Comparison of ENCODE assay signal across 1 cellular context in the genomic region with DNA sequence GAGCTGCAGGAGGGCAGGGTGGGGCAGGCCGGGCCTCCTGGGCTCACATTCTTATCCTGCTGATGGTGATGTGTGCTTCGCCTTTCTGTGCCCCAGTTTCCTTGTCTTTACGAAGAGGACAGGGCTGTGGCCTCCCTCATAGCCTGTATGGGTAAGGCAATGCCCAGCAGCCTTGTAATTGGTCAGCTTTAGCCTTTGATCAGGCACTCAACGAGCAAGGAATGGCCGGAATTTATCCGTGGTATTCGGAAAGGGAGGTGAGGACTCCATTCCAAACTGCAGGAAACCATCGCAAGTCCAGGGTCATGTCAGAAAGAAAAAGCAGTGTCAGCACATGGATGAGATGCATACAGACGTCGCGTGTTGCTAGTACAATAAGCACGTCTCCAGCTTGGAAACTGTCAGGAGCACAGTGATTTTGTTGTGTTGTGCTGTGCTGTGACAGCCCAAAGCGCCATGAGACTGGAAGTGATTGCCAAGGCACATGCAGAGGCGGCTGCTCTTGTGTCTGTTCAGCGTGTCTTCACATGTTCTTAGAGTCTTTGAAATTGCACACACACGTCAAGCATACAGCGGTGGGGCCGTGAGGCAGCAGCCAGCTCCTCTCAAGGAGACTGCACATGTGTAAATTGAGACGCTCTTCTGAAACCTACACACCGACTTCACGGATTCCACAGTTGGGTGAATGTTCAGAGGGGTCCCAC.
TF ChIP-seq lines count a peak whose summit lies in the region.

No MANE protein-coding gene starts in this region.

TF ChIP-seq in HepG2, 621 proteins besides CTCF, POLR2A, EP300 and RAD21 (continued from another document and continues in another):
- TF ChIP-seq, protein P1, sequence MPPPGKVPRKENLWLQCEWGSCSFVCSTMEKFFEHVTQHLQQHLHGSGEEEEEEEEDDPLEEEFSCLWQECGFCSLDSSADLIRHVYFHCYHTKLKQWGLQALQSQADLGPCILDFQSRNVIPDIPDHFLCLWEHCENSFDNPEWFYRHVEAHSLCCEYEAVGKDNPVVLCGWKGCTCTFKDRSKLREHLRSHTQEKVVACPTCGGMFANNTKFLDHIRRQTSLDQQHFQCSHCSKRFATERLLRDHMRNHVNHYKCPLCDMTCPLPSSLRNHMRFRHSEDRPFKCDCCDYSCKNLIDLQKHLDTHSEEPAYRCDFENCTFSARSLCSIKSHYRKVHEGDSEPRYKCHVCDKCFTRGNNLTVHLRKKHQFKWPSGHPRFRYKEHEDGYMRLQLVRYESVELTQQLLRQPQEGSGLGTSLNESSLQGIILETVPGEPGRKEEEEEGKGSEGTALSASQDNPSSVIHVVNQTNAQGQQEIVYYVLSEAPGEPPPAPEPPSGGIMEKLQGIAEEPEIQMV (CRISPR knock-in tag; IDR thresholded peaks at IDR 0.05; ENCODE audit: low read depth): no peak; the same call in 1 of the 2 replicates
- TF ChIP-seq, protein P2, sequence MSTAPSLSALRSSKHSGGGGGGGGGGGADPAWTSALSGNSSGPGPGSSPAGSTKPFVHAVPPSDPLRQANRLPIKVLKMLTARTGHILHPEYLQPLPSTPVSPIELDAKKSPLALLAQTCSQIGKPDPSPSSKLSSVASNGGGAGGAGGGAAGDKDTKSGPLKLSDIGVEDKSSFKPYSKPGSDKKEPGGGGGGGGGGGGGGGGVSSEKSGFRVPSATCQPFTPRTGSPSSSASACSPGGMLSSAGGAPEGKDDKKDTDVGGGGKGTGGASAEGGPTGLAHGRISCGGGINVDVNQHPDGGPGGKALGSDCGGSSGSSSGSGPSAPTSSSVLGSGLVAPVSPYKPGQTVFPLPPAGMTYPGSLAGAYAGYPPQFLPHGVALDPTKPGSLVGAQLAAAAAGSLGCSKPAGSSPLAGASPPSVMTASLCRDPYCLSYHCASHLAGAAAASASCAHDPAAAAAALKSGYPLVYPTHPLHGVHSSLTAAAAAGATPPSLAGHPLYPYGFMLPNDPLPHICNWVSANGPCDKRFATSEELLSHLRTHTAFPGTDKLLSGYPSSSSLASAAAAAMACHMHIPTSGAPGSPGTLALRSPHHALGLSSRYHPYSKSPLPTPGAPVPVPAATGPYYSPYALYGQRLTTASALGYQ (CRISPR knock-in tag; IDR thresholded peaks at IDR 0.05): no peak
- TF ChIP-seq NCOR1 (IDR thresholded peaks at IDR 0.05; ENCODE audit: borderline replicate concordance, low read length): 0 out of 2 replicates have a peak, but pooled peaks have one; percentile 41
- TF ChIP-seq, protein P3, sequence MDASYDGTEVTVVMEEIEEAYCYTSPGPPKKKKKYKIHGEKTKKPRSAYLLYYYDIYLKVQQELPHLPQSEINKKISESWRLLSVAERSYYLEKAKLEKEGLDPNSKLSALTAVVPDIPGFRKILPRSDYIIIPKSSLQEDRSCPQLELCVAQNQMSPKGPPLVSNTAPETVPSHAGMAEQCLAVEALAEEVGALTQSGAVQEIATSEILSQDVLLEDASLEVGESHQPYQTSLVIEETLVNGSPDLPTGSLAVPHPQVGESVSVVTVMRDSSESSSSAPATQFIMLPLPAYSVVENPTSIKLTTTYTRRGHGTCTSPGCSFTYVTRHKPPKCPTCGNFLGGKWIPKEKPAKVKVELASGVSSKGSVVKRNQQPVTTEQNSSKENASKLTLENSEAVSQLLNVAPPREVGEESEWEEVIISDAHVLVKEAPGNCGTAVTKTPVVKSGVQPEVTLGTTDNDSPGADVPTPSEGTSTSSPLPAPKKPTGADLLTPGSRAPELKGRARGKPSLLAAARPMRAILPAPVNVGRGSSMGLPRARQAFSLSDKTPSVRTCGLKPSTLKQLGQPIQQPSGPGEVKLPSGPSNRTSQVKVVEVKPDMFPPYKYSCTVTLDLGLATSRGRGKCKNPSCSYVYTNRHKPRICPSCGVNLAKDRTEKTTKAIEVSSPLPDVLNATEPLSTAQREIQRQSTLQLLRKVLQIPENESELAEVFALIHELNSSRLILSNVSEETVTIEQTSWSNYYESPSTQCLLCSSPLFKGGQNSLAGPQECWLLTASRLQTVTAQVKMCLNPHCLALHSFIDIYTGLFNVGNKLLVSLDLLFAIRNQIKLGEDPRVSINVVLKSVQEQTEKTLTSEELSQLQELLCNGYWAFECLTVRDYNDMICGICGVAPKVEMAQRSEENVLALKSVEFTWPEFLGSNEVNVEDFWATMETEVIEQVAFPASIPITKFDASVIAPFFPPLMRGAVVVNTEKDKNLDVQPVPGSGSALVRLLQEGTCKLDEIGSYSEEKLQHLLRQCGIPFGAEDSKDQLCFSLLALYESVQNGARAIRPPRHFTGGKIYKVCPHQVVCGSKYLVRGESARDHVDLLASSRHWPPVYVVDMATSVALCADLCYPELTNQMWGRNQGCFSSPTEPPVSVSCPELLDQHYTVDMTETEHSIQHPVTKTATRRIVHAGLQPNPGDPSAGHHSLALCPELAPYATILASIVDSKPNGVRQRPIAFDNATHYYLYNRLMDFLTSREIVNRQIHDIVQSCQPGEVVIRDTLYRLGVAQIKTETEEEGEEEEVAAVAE (CRISPR knock-in tag; IDR thresholded peaks at IDR 0.05; ENCODE audit: borderline replicate concordance): no peak
- TF ChIP-seq FOXO1 (CRISPR knock-in tag; IDR thresholded peaks at IDR 0.05): no peak
- TF ChIP-seq RFXAP (CRISPR knock-in tag; IDR thresholded peaks at IDR 0.05; ENCODE audit: borderline replicate concordance): 0 out of 2 replicates have a peak, but pooled peaks have one; percentile 23
- no peak for TF ChIP-seq BATF2 (CRISPR knock-in tag; IDR thresholded peaks at IDR 0.05)
- no peak for TF ChIP-seq NCOA5 (CRISPR knock-in tag; IDR thresholded peaks at IDR 0.05)
- TF ChIP-seq SMYD3 (CRISPR knock-in tag; IDR thresholded peaks at IDR 0.05): no peak
- no peak for TF ChIP-seq ZNF883 (CRISPR knock-in tag; IDR thresholded peaks at IDR 0.05; ENCODE audit: not compliant biosample characterization)
- no peak; the same call in 1 of the 2 replicates for TF ChIP-seq SMARCC2 (IDR thresholded peaks at IDR 0.05)
- no peak for TF ChIP-seq ZNF333 (CRISPR knock-in tag; IDR thresholded peaks at IDR 0.05; ENCODE audit: borderline replicate concordance)
- no peak for TF ChIP-seq IRF9 (CRISPR knock-in tag; IDR thresholded peaks at IDR 0.05; ENCODE audit: borderline replicate concordance)
- no peak for TF ChIP-seq HNRNPLL (IDR thresholded peaks at IDR 0.05; ENCODE audit: low read depth, low read length, poor library complexity, severe bottlenecking)
- TF ChIP-seq ZNF773 (CRISPR knock-in tag; IDR thresholded peaks at IDR 0.05; ENCODE audit: borderline replicate concordance): no peak
- TF ChIP-seq, protein P4, sequence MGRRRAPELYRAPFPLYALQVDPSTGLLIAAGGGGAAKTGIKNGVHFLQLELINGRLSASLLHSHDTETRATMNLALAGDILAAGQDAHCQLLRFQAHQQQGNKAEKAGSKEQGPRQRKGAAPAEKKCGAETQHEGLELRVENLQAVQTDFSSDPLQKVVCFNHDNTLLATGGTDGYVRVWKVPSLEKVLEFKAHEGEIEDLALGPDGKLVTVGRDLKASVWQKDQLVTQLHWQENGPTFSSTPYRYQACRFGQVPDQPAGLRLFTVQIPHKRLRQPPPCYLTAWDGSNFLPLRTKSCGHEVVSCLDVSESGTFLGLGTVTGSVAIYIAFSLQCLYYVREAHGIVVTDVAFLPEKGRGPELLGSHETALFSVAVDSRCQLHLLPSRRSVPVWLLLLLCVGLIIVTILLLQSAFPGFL (CRISPR knock-in tag; IDR thresholded peaks at IDR 0.05): no peak
- TF ChIP-seq, protein P5, sequence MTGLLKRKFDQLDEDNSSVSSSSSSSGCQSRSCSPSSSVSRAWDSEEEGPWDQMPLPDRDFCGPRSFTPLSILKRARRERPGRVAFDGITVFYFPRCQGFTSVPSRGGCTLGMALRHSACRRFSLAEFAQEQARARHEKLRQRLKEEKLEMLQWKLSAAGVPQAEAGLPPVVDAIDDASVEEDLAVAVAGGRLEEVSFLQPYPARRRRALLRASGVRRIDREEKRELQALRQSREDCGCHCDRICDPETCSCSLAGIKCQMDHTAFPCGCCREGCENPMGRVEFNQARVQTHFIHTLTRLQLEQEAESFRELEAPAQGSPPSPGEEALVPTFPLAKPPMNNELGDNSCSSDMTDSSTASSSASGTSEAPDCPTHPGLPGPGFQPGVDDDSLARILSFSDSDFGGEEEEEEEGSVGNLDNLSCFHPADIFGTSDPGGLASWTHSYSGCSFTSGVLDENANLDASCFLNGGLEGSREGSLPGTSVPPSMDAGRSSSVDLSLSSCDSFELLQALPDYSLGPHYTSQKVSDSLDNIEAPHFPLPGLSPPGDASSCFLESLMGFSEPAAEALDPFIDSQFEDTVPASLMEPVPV (CRISPR knock-in tag; IDR thresholded peaks at IDR 0.05): no peak
- TF ChIP-seq SNRNP70 (IDR thresholded peaks at IDR 0.05; ENCODE audit: low read depth, low read length): no peak
- TF ChIP-seq ZNF576 (CRISPR knock-in tag; IDR thresholded peaks at IDR 0.05): no peak
- TF ChIP-seq GATAD2A (CRISPR knock-in tag; IDR thresholded peaks at IDR 0.05): no peak
- TF ChIP-seq, protein P6, sequence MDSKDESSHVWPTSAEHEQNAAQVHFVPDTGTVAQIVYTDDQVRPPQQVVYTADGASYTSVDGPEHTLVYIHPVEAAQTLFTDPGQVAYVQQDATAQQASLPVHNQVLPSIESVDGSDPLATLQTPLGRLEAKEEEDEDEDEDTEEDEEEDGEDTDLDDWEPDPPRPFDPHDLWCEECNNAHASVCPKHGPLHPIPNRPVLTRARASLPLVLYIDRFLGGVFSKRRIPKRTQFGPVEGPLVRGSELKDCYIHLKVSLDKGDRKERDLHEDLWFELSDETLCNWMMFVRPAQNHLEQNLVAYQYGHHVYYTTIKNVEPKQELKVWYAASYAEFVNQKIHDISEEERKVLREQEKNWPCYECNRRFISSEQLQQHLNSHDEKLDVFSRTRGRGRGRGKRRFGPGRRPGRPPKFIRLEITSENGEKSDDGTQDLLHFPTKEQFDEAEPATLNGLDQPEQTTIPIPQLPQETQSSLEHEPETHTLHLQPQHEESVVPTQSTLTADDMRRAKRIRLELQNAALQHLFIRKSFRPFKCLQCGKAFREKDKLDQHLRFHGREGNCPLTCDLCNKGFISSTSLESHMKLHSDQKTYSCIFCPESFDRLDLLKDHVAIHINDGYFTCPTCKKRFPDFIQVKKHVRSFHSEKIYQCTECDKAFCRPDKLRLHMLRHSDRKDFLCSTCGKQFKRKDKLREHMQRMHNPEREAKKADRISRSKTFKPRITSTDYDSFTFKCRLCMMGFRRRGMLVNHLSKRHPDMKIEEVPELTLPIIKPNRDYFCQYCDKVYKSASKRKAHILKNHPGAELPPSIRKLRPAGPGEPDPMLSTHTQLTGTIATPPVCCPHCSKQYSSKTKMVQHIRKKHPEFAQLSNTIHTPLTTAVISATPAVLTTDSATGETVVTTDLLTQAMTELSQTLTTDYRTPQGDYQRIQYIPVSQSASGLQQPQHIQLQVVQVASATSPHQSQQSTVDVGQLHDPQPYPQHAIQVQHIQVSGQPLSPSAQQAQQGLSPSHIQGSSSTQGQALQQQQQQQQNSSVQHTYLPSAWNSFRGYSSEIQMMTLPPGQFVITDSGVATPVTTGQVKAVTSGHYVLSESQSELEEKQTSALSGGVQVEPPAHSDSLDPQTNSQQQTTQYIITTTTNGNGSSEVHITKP (CRISPR knock-in tag; IDR thresholded peaks at IDR 0.05; ENCODE audit: low read depth): no peak
- TF ChIP-seq CREBL2 (CRISPR knock-in tag; IDR thresholded peaks at IDR 0.05; ENCODE audit: borderline replicate concordance): no peak
- TF ChIP-seq ZSCAN21 (CRISPR knock-in tag; IDR thresholded peaks at IDR 0.05; ENCODE audit: borderline replicate concordance): no peak
- TF ChIP-seq, protein P7, sequence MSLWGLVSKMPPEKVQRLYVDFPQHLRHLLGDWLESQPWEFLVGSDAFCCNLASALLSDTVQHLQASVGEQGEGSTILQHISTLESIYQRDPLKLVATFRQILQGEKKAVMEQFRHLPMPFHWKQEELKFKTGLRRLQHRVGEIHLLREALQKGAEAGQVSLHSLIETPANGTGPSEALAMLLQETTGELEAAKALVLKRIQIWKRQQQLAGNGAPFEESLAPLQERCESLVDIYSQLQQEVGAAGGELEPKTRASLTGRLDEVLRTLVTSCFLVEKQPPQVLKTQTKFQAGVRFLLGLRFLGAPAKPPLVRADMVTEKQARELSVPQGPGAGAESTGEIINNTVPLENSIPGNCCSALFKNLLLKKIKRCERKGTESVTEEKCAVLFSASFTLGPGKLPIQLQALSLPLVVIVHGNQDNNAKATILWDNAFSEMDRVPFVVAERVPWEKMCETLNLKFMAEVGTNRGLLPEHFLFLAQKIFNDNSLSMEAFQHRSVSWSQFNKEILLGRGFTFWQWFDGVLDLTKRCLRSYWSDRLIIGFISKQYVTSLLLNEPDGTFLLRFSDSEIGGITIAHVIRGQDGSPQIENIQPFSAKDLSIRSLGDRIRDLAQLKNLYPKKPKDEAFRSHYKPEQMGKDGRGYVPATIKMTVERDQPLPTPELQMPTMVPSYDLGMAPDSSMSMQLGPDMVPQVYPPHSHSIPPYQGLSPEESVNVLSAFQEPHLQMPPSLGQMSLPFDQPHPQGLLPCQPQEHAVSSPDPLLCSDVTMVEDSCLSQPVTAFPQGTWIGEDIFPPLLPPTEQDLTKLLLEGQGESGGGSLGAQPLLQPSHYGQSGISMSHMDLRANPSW (CRISPR knock-in tag; IDR thresholded peaks at IDR 0.05; ENCODE audit: borderline replicate concordance): no peak
- no peak for TF ChIP-seq ZNF44 (CRISPR knock-in tag; IDR thresholded peaks at IDR 0.05)
- TF ChIP-seq, protein P8, sequence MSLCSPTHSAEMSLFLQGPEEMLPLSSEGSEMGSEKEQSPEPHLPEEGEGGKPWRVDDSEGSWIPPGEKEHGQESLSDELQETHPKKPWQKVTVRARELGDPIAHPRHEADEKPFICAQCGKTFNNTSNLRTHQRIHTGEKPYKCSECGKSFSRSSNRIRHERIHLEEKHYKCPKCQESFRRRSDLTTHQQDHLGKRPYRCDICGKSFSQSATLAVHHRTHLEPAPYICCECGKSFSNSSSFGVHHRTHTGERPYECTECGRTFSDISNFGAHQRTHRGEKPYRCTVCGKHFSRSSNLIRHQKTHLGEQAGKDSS (CRISPR knock-in tag; IDR thresholded peaks at IDR 0.05; ENCODE audit: borderline replicate concordance, low read depth): 0 out of 2 replicates have a peak, but pooled peaks have one; percentile 45
- no peak for TF ChIP-seq PTBP1 (IDR thresholded peaks at IDR 0.05; ENCODE audit: low read depth, low read length, poor library complexity, severe bottlenecking)
- TF ChIP-seq GTF3A (CRISPR knock-in tag; conservative IDR thresholded peaks at IDR 0.05): no peak
- peak; percentile 38; the same call in 1 of the 2 replicates for TF ChIP-seq ZMYM4 (CRISPR knock-in tag; IDR thresholded peaks at IDR 0.05)
